9 cellular contexts compared by ENCODE assay signal in genomic region chr17:17818088-17818526, GRCh38. TPM values are rescaled to one million over a fixed set of nuclear protein-coding genes. Genes with fewer than 3 reads are reported as not detected.
DNase-seq lines count a peak whose midpoint lies in the region; ATAC-seq, FAIRE-seq and TF ChIP-seq lines count a peak whose summit lies in the region.
"Had no signal": no experiment of that assay in that cellular context is flagged by ENCODE, and none has a peak within 500 bp of the region (broad histone marks: within the 10 kb centered on the region; RNA-seq: fewer than 3 reads in every experiment).

No MANE protein-coding gene starts in this region.

- DNase-seq in D721Med (ENCODE audit: insufficient read length, low spot score) (peak; percentile 73), HFFc6 (peak; percentile 31), body of pancreas (peak in 2 of 4 donors; percentile 56 to 59), mucosa of descending colon (peak; percentile 77 to 84 (median 78))

- no peaks in the 10 kb centered on the region for H3K27me3 ChIP-seq in body of pancreas
- H3K27me3 ChIP-seq: neural progenitor cell had no signal

- H3K27ac Mint-ChIP-seq in HFFc6, result peak overlapping the region; percentile 48; the same call in 1 of the 2 replicates
- H3K27ac Mint-ChIP-seq: activated naive CD4-positive, alpha-beta T cell treated with anti-CD3 and anti-CD28 coated beads, Interleukin-2, amount 50 U/mL, for 24 hours had no signal

- peaks cover 46% of the 10 kb centered on the region for H3K4me1 ChIP-seq in body of pancreas
- H3K4me1 ChIP-seq in mucosa of descending colon (ENCODE audit: low read depth), result peaks cover 46% of the 10 kb centered on the region

- peaks cover 48% of the 10 kb centered on the region for H3K27me3 Mint-ChIP-seq in HFFc6 (ENCODE audit: insufficient read depth)
- H3K27me3 Mint-ChIP-seq: activated naive CD4-positive, alpha-beta T cell treated with anti-CD3 and anti-CD28 coated beads, Interleukin-2, amount 50 U/mL, for 24 hours had no signal

- TF ChIP-seq CTCF in D721Med (IDR thresholded peaks at IDR 0.05; ENCODE audit: insufficient read depth, missing control alignments) (no peak), HFFc6 (IDR thresholded peaks at IDR 0.05) (no peak), body of pancreas (IDR thresholded peaks at IDR 0.05) (no peak), mucosa of descending colon (IDR thresholded peaks at IDR 0.05) (no peak)

- H3K36me3 ChIP-seq in body of pancreas (replicated peaks in 1 of 2; ENCODE audit: insufficient read depth in 1 of 2, low read depth in 2 of 2) (peaks cover 0 to 8% of the 10 kb centered on the region in 2 donors), mucosa of descending colon (ENCODE audit: low read depth) (peaks cover 7% of the 10 kb centered on the region)
- H3K36me3 ChIP-seq: neural progenitor cell had no signal

- H3K4me3 Mint-ChIP-seq in HFFc6, result no peak overlapping the region
- H3K4me3 Mint-ChIP-seq: activated naive CD4-positive, alpha-beta T cell treated with anti-CD3 and anti-CD28 coated beads, Interleukin-2, amount 50 U/mL, for 24 hours had no signal

- H3K9me3 ChIP-seq in body of pancreas, result no peaks in the 10 kb centered on the region
- no peaks in the 10 kb centered on the region for H3K9me3 ChIP-seq in mucosa of descending colon

- H3K9me3 Mint-ChIP-seq in HFFc6, result no peaks in the 10 kb centered on the region; the same call in 1 of the 2 replicates
- H3K9me3 Mint-ChIP-seq: activated naive CD4-positive, alpha-beta T cell treated with anti-CD3 and anti-CD28 coated beads, Interleukin-2, amount 50 U/mL, for 24 hours; neural progenitor cell had no signal

- intact Hi-C loops in body of pancreas (cut with DNase I) (loop anchor here (5.0 kb wide), 1 partner anchor 39 kb away; no protein-coding TSS in a partner anchor), mucosa of descending colon (cut with DNase I, micrococcal nuclease) (no loop called here)

- H3K27ac ChIP-seq in body of pancreas, result no peak overlapping the region

- no peak for TF ChIP-seq POLR2A in body of pancreas (IDR thresholded peaks at IDR 0.05)

- WGBS in body of pancreas, 2 donors, result 41 to 57% methylated on average over 8 to 10 of the region's 10 CpGs

- no peak overlapping the region for H3K4me3 ChIP-seq in body of pancreas
- no peak overlapping the region for H3K4me3 ChIP-seq in mucosa of descending colon
- H3K4me3 ChIP-seq: neural progenitor cell had no signal

- peak; percentile 55 for ATAC-seq in body of pancreas
- peak; percentile 65 for ATAC-seq in mucosa of descending colon
- ATAC-seq in GM19397 (IDR thresholded peaks at IDR 0.05; ENCODE audit: unreplicated experiment), result no peak
- ATAC-seq in GM18873 (IDR thresholded peaks at IDR 0.05; ENCODE audit: low FRiP score, unreplicated experiment), result no peak
- ATAC-seq in GM19328 (IDR thresholded peaks at IDR 0.05; ENCODE audit: unreplicated experiment), result no peak

- peaks cover 12% of the 10 kb centered on the region for H3K36me3 Mint-ChIP-seq in HFFc6 (ENCODE audit: low read depth)

- peaks cover 40% of the 10 kb centered on the region for H3K4me1 Mint-ChIP-seq in HFFc6 (ENCODE audit: low read depth)

- no peak for FAIRE-seq in D721Med (lab: Jason Lieb, UNC)

RNA-seq across cellular contexts. Expression of gene SREBF1, which starts 18.7 kb away (rescaled TPM):
- total RNA-seq in HFFc6 (2021; fragmentation: NEBNext Ultra II Directional; extraction: Animal tissue kit (Norgen Biotek cat#: 25700)), result 10 to 100 TPM; 34.9 to 51.7 (median 40.5) TPM
- 10 to 100 TPM; 22.3 to 88.0 TPM for total RNA-seq in body of pancreas
- 100 to 1,000 TPM; 161 to 179 (median 170) TPM for total RNA-seq in mucosa of descending colon

Comparison
In these comparisons a context has a peak if more than half of its experiments do, and no peak if none do; other contexts are left out.
1. ATAC-seq: peak in body of pancreas (single experiment) and mucosa of descending colon (single experiment); none in GM19397 (single experiment), GM18873 (single experiment) and GM19328 (single experiment).